32 cellular contexts compared by ENCODE assay signal in the genomic region with DNA sequence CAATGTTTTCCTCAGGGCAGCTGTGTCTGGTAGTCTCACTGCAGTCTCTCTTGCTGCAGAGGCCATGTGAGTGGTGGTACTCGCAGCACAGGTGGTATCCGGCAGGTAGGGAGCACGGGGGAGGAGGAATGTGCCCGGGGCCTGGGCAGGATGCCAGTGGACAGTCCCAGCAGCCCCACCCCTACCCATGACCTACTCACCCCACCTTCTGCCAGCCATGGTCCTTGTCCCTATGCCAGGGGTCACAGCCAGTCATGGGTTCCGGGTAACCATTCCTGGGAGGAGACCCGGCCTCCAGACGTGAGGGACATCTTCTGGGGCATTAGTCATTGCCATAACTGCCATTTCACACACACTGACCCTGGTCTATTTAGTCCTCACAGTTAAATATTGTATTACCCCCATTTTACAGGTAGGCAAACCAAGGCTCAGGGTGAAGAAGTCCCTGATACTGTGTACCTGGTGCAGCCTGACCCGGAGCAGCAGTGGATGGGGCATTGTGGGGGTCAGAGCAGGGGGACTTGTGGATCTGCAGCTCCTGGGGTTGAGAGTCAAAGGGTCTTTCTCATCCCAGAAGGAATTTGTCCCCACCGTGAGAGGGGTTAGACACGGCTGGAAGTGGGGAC. TPM values are rescaled to one million over a fixed set of nuclear protein-coding genes. Genes with fewer than 3 reads are reported as not detected.
"Had no signal": no experiment of that assay in that cellular context is flagged by ENCODE, and none has a peak within 500 bp of the region (broad histone marks: within the 10 kb centered on the region; RNA-seq: fewer than 3 reads in every experiment).

No MANE protein-coding gene starts in this region.

- H3K9me3 Mint-ChIP-seq: activated CD4-positive, alpha-beta T cell treated with anti-CD3 and anti-CD28 coated beads, Interleukin-2, amount 10 ng/mL, durations not matched to agents 24 days and 14 days; activated CD8-positive, alpha-beta T cell treated with anti-CD3 and anti-CD28 coated beads for 36 hours; activated naive CD8-positive, alpha-beta T cell treated with anti-CD3 and anti-CD28 coated beads for 36 hours; activated T-cell treated with anti-CD3 and anti-CD28 coated beads, Interleukin-2, amount 50 U/mL, for 72 hours; activated T-helper 17 cell treated with anti-CD3 and anti-CD28 coated beads, Interleukin-2, amount 50 U/mL, for 72 hours; central memory CD8-positive, alpha-beta T cell; T-helper 1 cell treated with Interleukin-12 subunit alpha and Interleukin-12 subunit beta and Interleukin-4 antibody, amounts not matched to agents 30 μg/mL and 1 μg/mL, for 36 hours; T-helper 2 cell treated with Interferon-gamma antibody and Interleukin-4, amounts not matched to agents 5 μg/mL and 100 μg/mL, for 36 hours had no signal

- H3K4me1 Mint-ChIP-seq: activated CD4-positive, alpha-beta T cell treated with anti-CD3 and anti-CD28 coated beads, Interleukin-2, amount 10 ng/mL, durations not matched to agents 24 days and 14 days; activated T-helper 17 cell treated with anti-CD3 and anti-CD28 coated beads, Interleukin-2, amount 50 U/mL, for 72 hours had no signal

- H3K36me3 Mint-ChIP-seq: activated naive CD8-positive, alpha-beta T cell treated with anti-CD3 and anti-CD28 coated beads for 36 hours had no signal

- DNase-seq: activated CD4-positive, alpha-beta T cell treated with anti-CD3 and anti-CD28 coated beads, Interleukin-2, amount 10 ng/mL, durations not matched to agents 24 days and 14 days; activated CD4-positive, alpha-beta T cell treated with anti-CD3 and anti-CD28 coated beads, Interleukin-2, amount 50 U/mL, for 4 hours; activated CD8-positive, alpha-beta T cell treated with anti-CD3 and anti-CD28 coated beads for 36 hours; activated effector memory CD4-positive, alpha-beta T cell treated with anti-CD3 and anti-CD28 coated beads, Interleukin-2, amount 50 U/mL, for 16 hours; activated naive CD4-positive, alpha-beta T cell; activated naive CD4-positive, alpha-beta T cell treated with anti-CD3 and anti-CD28 coated beads, Interleukin-2, amount 50 U/mL, for 16 hours; activated naive CD8-positive, alpha-beta T cell treated with anti-CD3 and anti-CD28 coated beads for 36 hours; activated T-cell treated with anti-CD3 and anti-CD28 coated beads, Interleukin-2, amount 50 U/mL, for 1 hour; activated T-cell treated with anti-CD3 and anti-CD28 coated beads, Interleukin-2, amount 50 U/mL, for 72 hours; amniotic stem cell; aorta; brain microvascular endothelial cell; MM.1S; MV-4-11; NCI-H1092; NCI-H146; NCI-H187 treated with DMSO at 0.1 percent for 48 hours; NCI-H2081; NCI-H2171 treated with DMSO at 0.1 percent for 48 hours; NCI-H2227 treated with DMSO at 0.1 percent for 48 hours; NCI-H446; NCI-H510A treated with DMSO at 0.1 percent for 48 hours; SHP77 treated with DMSO at 0.1 percent for 48 hours; SK-N-SH had no signal

- H3K27ac Mint-ChIP-seq: activated CD4-positive, alpha-beta T cell treated with anti-CD3 and anti-CD28 coated beads, Interleukin-2, amount 10 ng/mL, durations not matched to agents 24 days and 14 days; activated CD8-positive, alpha-beta T cell treated with anti-CD3 and anti-CD28 coated beads for 36 hours; activated naive CD8-positive, alpha-beta T cell treated with anti-CD3 and anti-CD28 coated beads for 36 hours; activated T-cell treated with anti-CD3 and anti-CD28 coated beads, Interleukin-2, amount 50 U/mL, for 72 hours; activated T-helper 17 cell treated with anti-CD3 and anti-CD28 coated beads, Interleukin-2, amount 50 U/mL, for 72 hours; T-helper 1 cell treated with Interleukin-12 subunit alpha and Interleukin-12 subunit beta and Interleukin-4 antibody, amounts not matched to agents 30 μg/mL and 1 μg/mL, for 36 hours; T-helper 2 cell treated with Interferon-gamma antibody and Interleukin-4, amounts not matched to agents 5 μg/mL and 100 μg/mL, for 36 hours had no signal

- H3K4me3 Mint-ChIP-seq: activated CD4-positive, alpha-beta T cell treated with anti-CD3 and anti-CD28 coated beads, Interleukin-2, amount 10 ng/mL, durations not matched to agents 24 days and 14 days; activated CD8-positive, alpha-beta T cell treated with anti-CD3 and anti-CD28 coated beads for 36 hours; activated naive CD8-positive, alpha-beta T cell treated with anti-CD3 and anti-CD28 coated beads for 36 hours; activated T-cell treated with anti-CD3 and anti-CD28 coated beads, Interleukin-2, amount 50 U/mL, for 72 hours; activated T-helper 17 cell treated with anti-CD3 and anti-CD28 coated beads, Interleukin-2, amount 50 U/mL, for 72 hours; central memory CD8-positive, alpha-beta T cell; T-helper 1 cell treated with Interleukin-12 subunit alpha and Interleukin-12 subunit beta and Interleukin-4 antibody, amounts not matched to agents 30 μg/mL and 1 μg/mL, for 36 hours; T-helper 2 cell treated with Interferon-gamma antibody and Interleukin-4, amounts not matched to agents 5 μg/mL and 100 μg/mL, for 36 hours had no signal

- FAIRE-seq: TTC549 had no signal

- ATAC-seq: activated CD8-positive, alpha-beta T cell treated with anti-CD3 and anti-CD28 coated beads for 36 hours; activated T-cell treated with anti-CD3 and anti-CD28 coated beads, Interleukin-2, amount 50 U/mL, for 72 hours; activated T-helper 17 cell treated with anti-CD3 and anti-CD28 coated beads, Interleukin-2, amount 50 U/mL, for 72 hours had no signal

RNA-seq across cellular contexts. Expression of gene TAC4, which starts 58.8 kb away (rescaled TPM):
- total RNA-seq: activated CD4-positive, alpha-beta T cell treated with anti-CD3 and anti-CD28 coated beads, Interleukin-2, amount 10 ng/mL, durations not matched to agents 24 days and 14 days; activated CD8-positive, alpha-beta memory T cell treated with anti-CD3 and anti-CD28 coated beads for 36 hours; activated CD8-positive, alpha-beta T cell treated with anti-CD3 and anti-CD28 coated beads for 36 hours; activated naive CD8-positive, alpha-beta T cell treated with anti-CD3 and anti-CD28 coated beads for 36 hours; activated T-cell treated with anti-CD3 and anti-CD28 coated beads, Interleukin-2, amount 50 U/mL, for 72 hours; activated T-helper 17 cell treated with anti-CD3 and anti-CD28 coated beads, Interleukin-2, amount 50 U/mL, for 72 hours; aorta; LHCN-M2; SJSA1 had no signal
